ENCODE assay signal across 12 cellular contexts in the genomic region with DNA sequence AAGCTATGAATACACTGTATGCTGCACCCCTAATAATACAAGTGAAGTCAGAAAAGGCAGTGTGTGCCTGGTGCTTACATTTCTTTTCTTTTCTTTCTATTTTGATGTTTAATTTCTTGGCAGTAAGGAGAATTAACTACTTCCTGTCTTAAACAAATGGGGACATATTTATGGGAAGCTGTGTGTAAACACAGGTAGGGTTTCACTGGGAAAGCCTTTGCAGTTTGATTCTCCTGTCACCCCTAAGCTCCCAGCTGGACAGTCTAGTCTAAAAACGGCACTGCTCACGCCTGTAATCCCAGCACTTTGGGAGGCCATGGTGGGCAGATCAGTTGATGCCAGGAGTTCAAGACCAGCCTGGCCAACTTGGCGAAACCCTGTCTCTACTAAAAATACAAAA.
DNase-seq lines count a peak whose midpoint lies in the region; ATAC-seq and TF ChIP-seq lines count a peak whose summit lies in the region.
"Had no signal": no experiment of that assay in that cellular context is flagged by ENCODE, and none has a peak within 500 bp of the region (broad histone marks: within the 10 kb centered on the region; RNA-seq: fewer than 3 reads in every experiment).

No MANE protein-coding gene starts in this region.

- H4K20me1 ChIP-seq in smooth muscle cell (ENCODE audit: low read depth): no peaks in the 10 kb centered on the region

- H3K27me3 Mint-ChIP-seq in activated CD4-positive, alpha-beta T cell treated with anti-CD3 and anti-CD28 coated beads for 36 hours: peaks cover 15% of the 10 kb centered on the region

- no peak overlapping the region for H2AK5ac ChIP-seq in mesenchymal stem cell (ENCODE audit: low read length, severe bottlenecking)

- H3K4me1 Mint-ChIP-seq in activated CD4-positive, alpha-beta T cell treated with anti-CD3 and anti-CD28 coated beads for 36 hours: no peaks in the 10 kb centered on the region
- H3K4me1 Mint-ChIP-seq: CD14-positive monocyte had no signal

- H3K36me3 Mint-ChIP-seq in activated CD4-positive, alpha-beta T cell treated with anti-CD3 and anti-CD28 coated beads for 36 hours (ENCODE audit: low read depth): no peaks in the 10 kb centered on the region
- H3K36me3 Mint-ChIP-seq: CD14-positive monocyte; CD8-positive, alpha-beta T cell had no signal

- H3K9ac ChIP-seq in mesenchymal stem cell (ENCODE audit: low read length): no peak overlapping the region
- no peak overlapping the region for H3K9ac ChIP-seq in smooth muscle cell (ENCODE audit: low read depth)

- H2BK12ac ChIP-seq in mesenchymal stem cell (ENCODE audit: low read length in 2 of 2): no peak overlapping the region

- H3K23ac ChIP-seq in mesenchymal stem cell (ENCODE audit: low read length in 2 of 2): no peak overlapping the region

- no peak overlapping the region for H2BK15ac ChIP-seq in mesenchymal stem cell (ENCODE audit: low read depth, poor library complexity, severe bottlenecking)

- H3K4me1 ChIP-seq in mesenchymal stem cell (ENCODE audit: control insufficient read depth, insufficient read depth, low read depth, low read length): no peaks in the 10 kb centered on the region
- no peaks in the 10 kb centered on the region for H3K4me1 ChIP-seq in smooth muscle cell (ENCODE audit: low read depth)
- H3K4me1 ChIP-seq: Caco-2 had no signal

- H3K27ac ChIP-seq in mesenchymal stem cell (ENCODE audit: low read length, poor library complexity, severe bottlenecking) (no peak overlapping the region), smooth muscle cell (ENCODE audit: low read depth) (no peak overlapping the region)

- H3F3A ChIP-seq in smooth muscle cell (ENCODE audit: low read depth): no peaks in the 10 kb centered on the region

- H4K8ac ChIP-seq in mesenchymal stem cell (ENCODE audit: low read length): no peak overlapping the region

- H3K27me3 ChIP-seq in mesenchymal stem cell (ENCODE audit: control insufficient read depth in 1 of 2, insufficient read depth in 1 of 2, low read length in 2 of 2): no peaks in the 10 kb centered on the region
- no peaks in the 10 kb centered on the region for H3K27me3 ChIP-seq in smooth muscle cell (ENCODE audit: low read depth)

- H4K91ac ChIP-seq in mesenchymal stem cell (ENCODE audit: low read length): no peak overlapping the region

- no peak overlapping the region for H3K18ac ChIP-seq in mesenchymal stem cell (ENCODE audit: low read depth in 1 of 2, low read length in 2 of 2)

- ATAC-seq in HG02885 (IDR thresholded peaks at IDR 0.05; ENCODE audit: poor library complexity, unreplicated experiment): no peak
- no peak for ATAC-seq in activated CD4-positive, alpha-beta T cell treated with anti-CD3 and anti-CD28 coated beads for 36 hours
- ATAC-seq: CD8-positive, alpha-beta T cell; HCT116 had no signal

- no peak overlapping the region for H2BK5ac ChIP-seq in mesenchymal stem cell (ENCODE audit: low read depth, low read length, poor library complexity, severe bottlenecking)

- no peak overlapping the region for H3K4ac ChIP-seq in mesenchymal stem cell (ENCODE audit: low read depth in 1 of 2, low read length in 2 of 2)

- H2AFZ ChIP-seq in mesenchymal stem cell (ENCODE audit: low read depth, low read length) (no peak overlapping the region), smooth muscle cell (ENCODE audit: low read depth) (no peak overlapping the region)

- no peak overlapping the region for H3K27ac Mint-ChIP-seq in activated CD4-positive, alpha-beta T cell treated with anti-CD3 and anti-CD28 coated beads for 36 hours
- H3K27ac Mint-ChIP-seq: CD14-positive monocyte; CD8-positive, alpha-beta T cell had no signal

- H3K79me2 ChIP-seq in smooth muscle cell (ENCODE audit: low read depth): no peaks in the 10 kb centered on the region

- TF ChIP-seq CTCF in smooth muscle cell (IDR thresholded peaks at IDR 0.05; ENCODE audit: borderline replicate concordance, insufficient read depth, poor library complexity, severe bottlenecking): no peak

- H3K79me1 ChIP-seq in mesenchymal stem cell (replicated peaks; ENCODE audit: low read length, poor library complexity, severe bottlenecking): no peaks in the 10 kb centered on the region

- no peaks in the 10 kb centered on the region for H3K36me3 ChIP-seq in mesenchymal stem cell (ENCODE audit: control insufficient read depth in 1 of 2, insufficient read depth in 2 of 2, low read depth in 1 of 2, low read length in 2 of 2)
- no peaks in the 10 kb centered on the region for H3K36me3 ChIP-seq in smooth muscle cell (ENCODE audit: low read depth)

- peaks cover 15% of the 10 kb centered on the region for H3K9me3 ChIP-seq in mesenchymal stem cell (ENCODE audit: control insufficient read depth, low read length)
- H3K9me3 ChIP-seq in smooth muscle cell (replicated peaks; ENCODE audit: low read depth): no peaks in the 10 kb centered on the region

- POLR2A ChIA-PET in activated CD4-positive, alpha-beta T cell treated with anti-CD3 and anti-CD28 coated beads for 36 hours (lab: Charles Lee): no interaction called here

- intact Hi-C loops in activated CD4-positive, alpha-beta T cell treated with anti-CD3 and anti-CD28 coated beads for 36 hours (cut with DNase I, micrococcal nuclease): no loop called here

- CTCF ChIA-PET in activated CD4-positive, alpha-beta T cell treated with anti-CD3 and anti-CD28 coated beads for 36 hours (lab: Charles Lee): no interaction called here

- H3K4me2 ChIP-seq in mesenchymal stem cell (ENCODE audit: low read length, poor library complexity, severe bottlenecking) (no peak overlapping the region), smooth muscle cell (no peak overlapping the region)

- no peak overlapping the region for H2BK120ac ChIP-seq in mesenchymal stem cell (ENCODE audit: low read depth, low read length)

- WGBS in mesenchymal stem cell: 62% methylated on average over 3 of the region's 3 CpGs
- WGBS in smooth muscle cell (ENCODE audit: low lambda C conversion rate): 95% methylated on average over 3 of the region's 3 CpGs

- H3K9me3 Mint-ChIP-seq in activated CD4-positive, alpha-beta T cell treated with anti-CD3 and anti-CD28 coated beads for 36 hours (ENCODE audit: low read depth): peaks cover 5% of the 10 kb centered on the region
- H3K9me3 Mint-ChIP-seq: CD8-positive, alpha-beta T cell had no signal

- no peak overlapping the region for H3K4me3 Mint-ChIP-seq in activated CD4-positive, alpha-beta T cell treated with anti-CD3 and anti-CD28 coated beads for 36 hours
- H3K4me3 Mint-ChIP-seq: CD14-positive monocyte; CD8-positive, alpha-beta T cell had no signal

- H3K14ac ChIP-seq in mesenchymal stem cell (ENCODE audit: low read length in 2 of 2): no peak overlapping the region

- DNase-seq in A172 (ENCODE audit: low spot score) (peak; percentile 10), COR-L47 (lab: John Stamatoyannopoulos, UW) (peak; percentile 37), NCI-H69 (lab: John Stamatoyannopoulos, UW) (peak; percentile 81), mesenchymal stem cell (peak; percentile 1), smooth muscle cell (lab: John Stamatoyannopoulos, UW; ENCODE audit: unreplicated experiment) (no peak)
- DNase-seq in activated CD4-positive, alpha-beta T cell treated with anti-CD3 and anti-CD28 coated beads for 36 hours: no peak
- DNase-seq: Caco-2; CD8-positive, alpha-beta T cell; IMR-90 had no signal

- H3K4me3 ChIP-seq in mesenchymal stem cell (ENCODE audit: insufficient read depth in 1 of 2, low read depth in 1 of 2, low read length in 2 of 2) (no peak overlapping the region), smooth muscle cell (no peak overlapping the region)

Comparison
In these comparisons a context has a peak if more than half of its experiments do, and no peak if none do; other contexts are left out.
1. DNase-seq: peak in A172 (single experiment), COR-L47 (single experiment), NCI-H69 (single experiment) and mesenchymal stem cell (single experiment); none in activated CD4-positive, alpha-beta T cell treated with anti-CD3 and anti-CD28 coated beads for 36 hours (single experiment) and smooth muscle cell (single experiment).